Comparison of ENCODE assay signal across 1 cellular context in the genomic region with DNA sequence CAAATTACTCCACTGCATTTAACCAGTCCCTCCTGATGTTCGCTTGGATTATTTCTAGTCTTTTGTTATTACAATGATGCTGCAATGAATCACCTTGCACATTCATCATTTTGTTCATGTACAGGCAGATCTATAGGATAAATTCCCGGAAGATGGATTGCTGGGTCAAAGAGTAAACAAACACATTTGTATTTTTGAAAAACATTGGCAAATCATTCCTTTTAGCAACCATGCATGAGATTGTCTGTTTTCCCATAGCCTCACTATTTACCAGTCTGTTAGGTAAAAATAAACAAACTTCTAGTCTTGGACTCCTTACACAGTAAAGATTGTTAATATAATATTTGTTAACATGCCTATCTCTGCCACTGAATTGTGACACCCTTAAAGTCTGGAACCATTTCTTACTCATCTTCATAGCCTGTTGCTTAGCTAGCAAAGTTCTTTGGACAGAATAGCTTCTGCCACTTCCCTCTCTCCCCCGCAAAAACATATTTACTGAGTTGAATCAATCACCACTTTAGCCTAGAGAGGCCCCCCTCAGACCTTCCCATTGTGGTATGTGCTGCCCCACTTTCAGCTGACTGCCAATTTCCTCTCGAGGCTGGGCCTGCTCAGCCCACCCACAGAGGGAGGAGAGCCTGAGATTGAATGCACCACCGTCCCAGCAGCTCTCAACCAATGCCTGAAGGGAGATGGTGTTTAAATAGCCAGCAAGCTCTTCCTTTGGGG.
TF ChIP-seq lines count a peak whose summit lies in the region.

No MANE protein-coding gene starts in this region.

TF ChIP-seq in SK-N-SH treated with all-trans-retinoic acid at 6 μM for 48 hours, 23 proteins besides CTCF, POLR2A, EP300 and RAD21 (continued from another document):
- TF ChIP-seq, protein P1, sequence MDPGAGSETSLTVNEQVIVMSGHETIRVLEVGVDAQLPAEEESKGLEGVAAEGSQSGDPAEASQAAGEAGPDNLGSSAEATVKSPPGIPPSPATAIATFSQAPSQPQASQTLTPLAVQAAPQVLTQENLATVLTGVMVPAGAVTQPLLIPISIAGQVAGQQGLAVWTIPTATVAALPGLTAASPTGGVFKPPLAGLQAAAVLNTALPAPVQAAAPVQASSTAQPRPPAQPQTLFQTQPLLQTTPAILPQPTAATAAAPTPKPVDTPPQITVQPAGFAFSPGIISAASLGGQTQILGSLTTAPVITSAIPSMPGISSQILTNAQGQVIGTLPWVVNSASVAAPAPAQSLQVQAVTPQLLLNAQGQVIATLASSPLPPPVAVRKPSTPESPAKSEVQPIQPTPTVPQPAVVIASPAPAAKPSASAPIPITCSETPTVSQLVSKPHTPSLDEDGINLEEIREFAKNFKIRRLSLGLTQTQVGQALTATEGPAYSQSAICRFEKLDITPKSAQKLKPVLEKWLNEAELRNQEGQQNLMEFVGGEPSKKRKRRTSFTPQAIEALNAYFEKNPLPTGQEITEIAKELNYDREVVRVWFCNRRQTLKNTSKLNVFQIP (CRISPR knock-in tag; IDR thresholded peaks at IDR 0.05; ENCODE audit: borderline replicate concordance, low read depth), result no peak
- TF ChIP-seq CSDC2 (CRISPR knock-in tag; IDR thresholded peaks at IDR 0.05) (no peak), OSR1 (CRISPR knock-in tag; IDR thresholded peaks at IDR 0.05) (no peak)
TF ChIP-seq in SK-N-SH treated with all-trans-retinoic acid at 6 μM for 48 hours: peak in this region for 0.
